1 cellular context compared by ENCODE assay signal in genomic region chr10:80167471-80167870, GRCh38.
TF ChIP-seq lines count a peak whose summit lies in the region.

No MANE protein-coding gene starts in this region.

TF ChIP-seq in HepG2, 621 proteins besides CTCF, POLR2A, EP300 and RAD21:
- TF ChIP-seq MNT (IDR thresholded peaks at IDR 0.05) (peak; percentile 34; the same call in 1 of the 2 replicates), TARDBP (CRISPR knock-in tag; IDR thresholded peaks at IDR 0.05) (no peak), ZUFSP (CRISPR knock-in tag; IDR thresholded peaks at IDR 0.05; ENCODE audit: borderline replicate concordance) (no peak), ZNF460 (CRISPR knock-in tag; IDR thresholded peaks at IDR 0.05; ENCODE audit: borderline replicate concordance) (no peak), KLF9 (CRISPR knock-in tag; IDR thresholded peaks at IDR 0.05; ENCODE audit: low read depth) (no peak)
